17 cellular contexts compared by ENCODE assay signal in genomic region chr2:26455801-26456700, GRCh38. TPM values are rescaled to one million over a fixed set of nuclear protein-coding genes. Genes with fewer than 3 reads are reported as not detected.
A peak's percentile ranks its signal among the peaks of the same experiment; 100 is the strongest.
DNase-seq lines count a peak whose midpoint lies in the region; ATAC-seq and TF ChIP-seq lines count a peak whose summit lies in the region.
"Had no signal": no experiment of that assay in that cellular context is flagged by ENCODE, and none has a peak within 500 bp of the region (broad histone marks: within the 10 kb centered on the region; RNA-seq: fewer than 3 reads in every experiment).

No MANE protein-coding gene starts in this region.

- 79% methylated on average over 21 of the region's 21 CpGs for WGBS in right cardiac atrium

- H3K9me3 ChIP-seq in right cardiac atrium (ENCODE audit: control insufficient read depth, low read length): no peaks in the 10 kb centered on the region

- no peaks in the 10 kb centered on the region for H3K27me3 ChIP-seq in right cardiac atrium (ENCODE audit: control insufficient read depth, insufficient read depth)
- H3K27me3 ChIP-seq: dorsolateral prefrontal cortex had no signal

- BruUV-seq in Calu3 (replicated peaks; lab: Mats Ljungman, UMichigan): no TSS peak

- H3K27ac Mint-ChIP-seq in Calu3 (ENCODE audit: unreplicated experiment): peak overlapping the region; percentile 56
- H3K27ac Mint-ChIP-seq in progenitor cell of endocrine pancreas: peak overlapping the region; percentile 76
- H3K27ac Mint-ChIP-seq: stimulated activated memory B cell treated with anti-CD40 and anti-IgM and Interleukin-4, amounts not matched to agents 10 μg/mL and 1 μg/mL and 100 μg/mL, for 72 hours; T-cell had no signal

- no peak for TF ChIP-seq CTCF in Calu3 (IDR thresholded peaks at IDR 0.05; ENCODE audit: unreplicated experiment)
- TF ChIP-seq CTCF in progenitor cell of endocrine pancreas (IDR thresholded peaks at IDR 0.05; ENCODE audit: unreplicated experiment): no peak

- peak in 1 of 2 donors; percentile 36 for ATAC-seq in right cardiac atrium
- ATAC-seq: stimulated activated memory B cell treated with anti-CD40 and anti-IgM and Interleukin-4, amounts not matched to agents 10 μg/mL and 1 μg/mL and 100 μg/mL, for 72 hours; T-cell had no signal

- DNase-seq in Calu3 (no peak), RPMI8226 (peak; percentile 46), right cardiac atrium (peak in 2 of 3 donors; percentile 28 to 54), progenitor cell of endocrine pancreas (ENCODE audit: low spot score, unreplicated experiment) (no peak), ureter (ENCODE audit: low spot score) (no peak), NCI-H1417 (lab: John Stamatoyannopoulos, UW) (no peak)
- no peak for DNase-seq in activated CD4-positive, alpha-beta T cell treated with anti-CD3 and anti-CD28 coated beads for 4 hours
- no peak for DNase-seq in stimulated activated CD4-positive, alpha-beta T cell treated with anti-CD3 and anti-CD28 coated beads, Interleukin-15, amount 100 ng/mL, for 24 hours
- DNase-seq: activated CD4-positive, alpha-beta T cell treated with anti-CD3 and anti-CD28 coated beads for 1 hour; activated T-cell treated with anti-CD3 and anti-CD28 coated beads, Interleukin-2, amount 50 U/mL, for 48 hours; amygdala; NCI-H2227 treated with DMSO at 0.1 percent for 48 hours; OCI-M1; stimulated activated CD4-positive, alpha-beta T cell treated with anti-CD3 and anti-CD28 coated beads, Interleukin-4, amount 100 ng/mL, for 1 hour had no signal

- no peaks in the 10 kb centered on the region for H3K9me3 Mint-ChIP-seq in Calu3 (ENCODE audit: low read depth, unreplicated experiment)
- peaks cover 4% of the 10 kb centered on the region for H3K9me3 Mint-ChIP-seq in progenitor cell of endocrine pancreas (ENCODE audit: low read depth)
- H3K9me3 Mint-ChIP-seq: T-cell had no signal

- H3K4me3 Mint-ChIP-seq in Calu3 (ENCODE audit: low read depth, unreplicated experiment): peak overlapping the region; percentile 22
- H3K4me3 Mint-ChIP-seq in progenitor cell of endocrine pancreas (ENCODE audit: low read depth): no peak overlapping the region
- H3K4me3 Mint-ChIP-seq: stimulated activated memory B cell treated with anti-CD40 and anti-IgM and Interleukin-4, amounts not matched to agents 10 μg/mL and 1 μg/mL and 100 μg/mL, for 72 hours; T-cell had no signal

- H3K4me1 Mint-ChIP-seq in Calu3 (ENCODE audit: low read depth, unreplicated experiment) (peaks cover 29% of the 10 kb centered on the region), progenitor cell of endocrine pancreas (ENCODE audit: low read depth) (peaks cover 12% of the 10 kb centered on the region)
- H3K4me1 Mint-ChIP-seq: stimulated activated memory B cell treated with anti-CD40 and anti-IgM and Interleukin-4, amounts not matched to agents 10 μg/mL and 1 μg/mL and 100 μg/mL, for 72 hours; T-cell had no signal

- CTCF ChIA-PET in Calu3 (lab: Charles Lee): interaction anchor here (0.5 to 1.1 kb wide), 3 partner anchors 13 to 664 kb away, joined by 3 read pairs; no protein-coding TSS in a partner anchor

- H3K27me3 Mint-ChIP-seq in Calu3 (ENCODE audit: unreplicated experiment) (no peaks in the 10 kb centered on the region), progenitor cell of endocrine pancreas (peaks cover 15% of the 10 kb centered on the region)

- H3K4me1 ChIP-seq in right cardiac atrium (ENCODE audit: control insufficient read depth, insufficient read depth, low read length): no peaks in the 10 kb centered on the region

- no peak overlapping the region for H3K27ac ChIP-seq in right cardiac atrium (ENCODE audit: low read length)
- H3K27ac ChIP-seq: dorsolateral prefrontal cortex had no signal

- H3K4me3 ChIP-seq in right cardiac atrium (ENCODE audit: low read length): no peak overlapping the region
- H3K4me3 ChIP-seq: dorsolateral prefrontal cortex had no signal

- intact Hi-C loops in Calu3 (cut with micrococcal nuclease; ENCODE audit: unreplicated experiment) (no loop called here), right cardiac atrium (cut with DNase I) (no loop called here)

- H3K36me3 Mint-ChIP-seq in Calu3 (ENCODE audit: insufficient read depth, unreplicated experiment): no peaks in the 10 kb centered on the region
- no peaks in the 10 kb centered on the region for H3K36me3 Mint-ChIP-seq in progenitor cell of endocrine pancreas (ENCODE audit: insufficient read depth)
- H3K36me3 Mint-ChIP-seq: stimulated activated memory B cell treated with anti-CD40 and anti-IgM and Interleukin-4, amounts not matched to agents 10 μg/mL and 1 μg/mL and 100 μg/mL, for 72 hours; T-cell had no signal

RNA-seq across cellular contexts. Expression of gene OTOF, which starts 21.9 kb away (rescaled TPM):
- total RNA-seq in Calu3 (2022): not detected in 2 replicates
- under 1 TPM in 2 of 4 donors, not detected in 2; 0.15 to 0.25 TPM for total RNA-seq in right cardiac atrium
- 0.25 TPM for polyA plus RNA-seq in right cardiac atrium
- 0.11 and 0.22 TPM in 2 replicates for total RNA-seq in progenitor cell of endocrine pancreas
- total RNA-seq in ureter: 0.29 TPM

RNA-seq across cellular contexts. Expression of gene DRC1, which starts 54.3 kb away (rescaled TPM):
- total RNA-seq in Calu3 (2022) (not detected in 2 replicates), right cardiac atrium (not detected), progenitor cell of endocrine pancreas (0.49 and 0.57 TPM in 2 replicates), ureter (not detected)
- not detected for polyA plus RNA-seq in right cardiac atrium
- total RNA-seq: T-cell had no signal

Comparison
In these comparisons a context has a peak if more than half of its experiments do, and no peak if none do; other contexts are left out.
1. DNase-seq: peak in RPMI8226 (single experiment) and right cardiac atrium (2 of 3); none in Calu3 (single experiment), progenitor cell of endocrine pancreas (single experiment), ureter (single experiment), activated CD4-positive, alpha-beta T cell treated with anti-CD3 and anti-CD28 coated beads for 4 hours (0 of 2), stimulated activated CD4-positive, alpha-beta T cell treated with anti-CD3 and anti-CD28 coated beads, Interleukin-15, amount 100 ng/mL, for 24 hours (single experiment) and NCI-H1417 (0 of 3).